ENCODE assay signal across 15 cellular contexts in genomic region chr2:74031203-74031602, GRCh38. TPM values are rescaled to one million over a fixed set of nuclear protein-coding genes. Genes with fewer than 3 reads are reported as not detected.
DNase-seq lines count a peak whose midpoint lies in the region; ATAC-seq, FAIRE-seq and TF ChIP-seq lines count a peak whose summit lies in the region.
"Had no signal": no experiment of that assay in that cellular context is flagged by ENCODE, and none has a peak within 500 bp of the region (broad histone marks: within the 10 kb centered on the region; RNA-seq: fewer than 3 reads in every experiment).

No MANE protein-coding gene starts in this region.

- no peak for FAIRE-seq in urothelium cell line (lab: Jason Lieb, UNC)
- FAIRE-seq: pancreas had no signal

- H3K4ac ChIP-seq in H9 (ENCODE audit: low read depth, low read length): no peak overlapping the region

- H3K9ac ChIP-seq in H9 (ENCODE audit: extremely low read depth, insufficient read length, low read length): no peak overlapping the region

- no peak overlapping the region for H3K18ac ChIP-seq in H9 (ENCODE audit: insufficient read length, low read depth, low read length)

- H2AK5ac ChIP-seq in H9 (ENCODE audit: insufficient read length, low read length): no peak overlapping the region

- no peak overlapping the region for H2BK5ac ChIP-seq in H9 (ENCODE audit: insufficient read length, low read length)

- H3K23me2 ChIP-seq in H9 (ENCODE audit: insufficient read length, low read depth, low read length, poor library complexity, severe bottlenecking): no peaks in the 10 kb centered on the region

- H3K14ac ChIP-seq in H9 (ENCODE audit: insufficient read depth, low read length): no peak overlapping the region

- ATAC-seq in CD4-positive, alpha-beta T cell (ENCODE audit: poor library complexity): no peak
- no peak for ATAC-seq in T-helper 17 cell
- no peak for ATAC-seq in right cardiac atrium
- ATAC-seq: pancreas, PC-3 had no signal

- H3K4me1 ChIP-seq in H9 (ENCODE audit: insufficient read depth, low read length) (peaks cover 11% of the 10 kb centered on the region; the same call in 1 of the 2 replicates), right cardiac atrium (ENCODE audit: control insufficient read depth, insufficient read depth, low read length) (peaks cover 5% of the 10 kb centered on the region)
- H3K4me1 ChIP-seq: pancreas had no signal

- no peak overlapping the region for H2BK12ac ChIP-seq in H9 (ENCODE audit: insufficient read length, low read depth, low read length)

- peaks cover 3% of the 10 kb centered on the region for H4K20me1 ChIP-seq in H9 (ENCODE audit: control insufficient read depth, insufficient read depth, insufficient read length)

- no peaks in the 10 kb centered on the region for H3K9me3 Mint-ChIP-seq in CD4-positive, alpha-beta T cell
- H3K9me3 Mint-ChIP-seq in H9 (peaks cover 8 to 11% of the 10 kb centered on the region in 2 experiments), immature natural killer cell (no peaks in the 10 kb centered on the region)

- no peak overlapping the region for H2BK20ac ChIP-seq in H9 (ENCODE audit: low read depth, low read length, poor library complexity, severe bottlenecking)

- peak overlapping the region; percentile 15 for H3K27ac ChIP-seq in CD4-positive, alpha-beta T cell (ENCODE audit: low read depth, low read length)
- H3K27ac ChIP-seq in H9 (ENCODE audit: insufficient read length, low read depth, low read length) (no peak overlapping the region), right cardiac atrium (ENCODE audit: low read length) (no peak overlapping the region)
- H3K27ac ChIP-seq: pancreas had no signal

- WGBS in H9 (ENCODE audit: extremely low coverage, insufficient read length, low lambda C conversion rate): no CpG with 5 or more reads among the region's 8 CpGs
- WGBS in right cardiac atrium: 70% methylated on average over 8 of the region's 8 CpGs

- POLR2A ChIA-PET in CD4-positive, alpha-beta T cell (lab: Charles Lee): interaction anchor here (1.4 to 3.4 kb wide), 4 partner anchors 10 to 61 kb away, joined by 3 to 16 read pairs (median 10); no protein-coding TSS in a partner anchor

- peak overlapping the region; percentile 77 for H3K4me3 Mint-ChIP-seq in CD4-positive, alpha-beta T cell
- H3K4me3 Mint-ChIP-seq in H9: peak overlapping the region in 1 of 2 experiments; percentile 40; a peak in 2 of 5 replicates
- peak overlapping the region; percentile 89 for H3K4me3 Mint-ChIP-seq in T-helper 17 cell
- H3K4me3 Mint-ChIP-seq in immature natural killer cell: peak overlapping the region; percentile 47 to 95 (median 88)

- H4K8ac ChIP-seq in H9 (replicated peaks; ENCODE audit: insufficient read length, low read depth, low read length): no peak overlapping the region

- H3K79me1 ChIP-seq in H9 (ENCODE audit: insufficient read depth, low read depth, low read length, poor library complexity, severe bottlenecking): no peaks in the 10 kb centered on the region

- H3K9me3 ChIP-seq in CD4-positive, alpha-beta T cell (ENCODE audit: control insufficient read depth, low read length): no peaks in the 10 kb centered on the region
- no peaks in the 10 kb centered on the region for H3K9me3 ChIP-seq in H9 (ENCODE audit: control insufficient read depth, low read depth, low read length)
- H3K9me3 ChIP-seq in T-helper 17 cell (ENCODE audit: control insufficient read depth, low read length, poor library complexity, severe bottlenecking): no peaks in the 10 kb centered on the region
- H3K9me3 ChIP-seq in right cardiac atrium (ENCODE audit: control insufficient read depth, low read length): no peaks in the 10 kb centered on the region
- H3K9me3 ChIP-seq: esophagus squamous epithelium, HAP-1, pancreas had no signal

- H3K79me2 ChIP-seq in H9 (ENCODE audit: insufficient read depth, low read length): peaks cover 2% of the 10 kb centered on the region; the same call in 1 of the 2 replicates

- H4K91ac ChIP-seq in H9 (ENCODE audit: insufficient read length, low read depth, low read length): no peak overlapping the region

- DNase-seq in CD4-positive, alpha-beta T cell: no peak
- DNase-seq in H9 (no peak), T-helper 17 cell (no peak), immature natural killer cell (no peak), right cardiac atrium (no peak), urothelium cell line (ENCODE audit: low spot score) (no peak), NCI-H82 (lab: John Stamatoyannopoulos, UW) (no peak)
- DNase-seq in stimulated activated CD4-positive, alpha-beta T cell treated with anti-CD3 and anti-CD28 coated beads, Interleukin-1b, Interleukin-23, amount 100 ng/mL, for 48 hours: no peak
- DNase-seq: COR-L47, esophagus squamous epithelium, NCI-H2029 treated with DMSO at 0.1 percent for 48 hours, pancreas, PC-3 had no signal

- no peak for TF ChIP-seq CTCF in CD4-positive, alpha-beta T cell (IDR thresholded peaks at IDR 0.05)
- no peak for TF ChIP-seq CTCF in H9 (conservative IDR thresholded peaks at IDR 0.05)

- no peak overlapping the region for H2AFZ ChIP-seq in H9 (ENCODE audit: low read length)

- H2BK15ac ChIP-seq in H9 (ENCODE audit: low read depth, low read length): no peak overlapping the region

- H4K5ac ChIP-seq in H9 (ENCODE audit: insufficient read length, low read depth, low read length): no peak overlapping the region

- intact Hi-C loops in CD4-positive, alpha-beta T cell (cut with DNase I, micrococcal nuclease): loop anchor here in 1 of 2 experiments (5.0 kb wide), 1 partner anchor 44 kb away; no protein-coding TSS in a partner anchor
- intact Hi-C loops in right cardiac atrium (cut with DNase I): no loop called here

- no peaks in the 10 kb centered on the region for H3K27me3 Mint-ChIP-seq in CD4-positive, alpha-beta T cell
- H3K27me3 Mint-ChIP-seq in H9 (ENCODE audit: low read depth) (no peaks in the 10 kb centered on the region), T-helper 17 cell (no peaks in the 10 kb centered on the region), immature natural killer cell (ENCODE audit: low read depth in 3 of 3) (peaks cover 12 to 38% (median 14%) of the 10 kb centered on the region in 3 donors)

- no peak overlapping the region for H3T11ph ChIP-seq in H9 (ENCODE audit: low read length)

- H3K23ac ChIP-seq in H9 (ENCODE audit: insufficient read length, low read depth, low read length): no peak overlapping the region

- peaks cover 81% of the 10 kb centered on the region for H3K4me1 Mint-ChIP-seq in CD4-positive, alpha-beta T cell (ENCODE audit: low read depth)
- H3K4me1 Mint-ChIP-seq in H9: peaks cover 46 to 52% of the 10 kb centered on the region in 2 experiments
- H3K4me1 Mint-ChIP-seq in T-helper 17 cell: peaks cover 46% of the 10 kb centered on the region
- peaks cover 88 to 92% of the 10 kb centered on the region in 2 donors for H3K4me1 Mint-ChIP-seq in immature natural killer cell

- H2BK120ac ChIP-seq in H9 (ENCODE audit: low read depth, low read length, poor library complexity, severe bottlenecking): no peak overlapping the region

- CTCF ChIA-PET in CD4-positive, alpha-beta T cell (lab: Charles Lee): no interaction called here

- no peak overlapping the region for H3K4me3 ChIP-seq in right cardiac atrium (ENCODE audit: low read length)
- H3K4me3 ChIP-seq: esophagus squamous epithelium, HAP-1, lung, pancreas had no signal

- H3K27ac Mint-ChIP-seq in CD4-positive, alpha-beta T cell: peak overlapping the region; percentile 79
- peak overlapping the region; percentile 20 to 66 (median 29); a peak in 4 of 7 replicates for H3K27ac Mint-ChIP-seq in H9
- peak overlapping the region; percentile 96 for H3K27ac Mint-ChIP-seq in T-helper 17 cell
- peak overlapping the region; percentile 94 to 100 (median 100) for H3K27ac Mint-ChIP-seq in immature natural killer cell

- H3K27me3 ChIP-seq in CD4-positive, alpha-beta T cell (ENCODE audit: control insufficient read depth, insufficient read depth, low read length): no peaks in the 10 kb centered on the region
- H3K27me3 ChIP-seq in H9 (ENCODE audit: insufficient read depth, low read length) (no peaks in the 10 kb centered on the region), right cardiac atrium (ENCODE audit: control insufficient read depth, insufficient read depth) (no peaks in the 10 kb centered on the region)
- H3K27me3 ChIP-seq: esophagus squamous epithelium, pancreas had no signal

- no peak overlapping the region for H3K56ac ChIP-seq in H9 (ENCODE audit: insufficient read length, low read depth, low read length)

- H3K36me3 Mint-ChIP-seq in CD4-positive, alpha-beta T cell (ENCODE audit: low read depth): peaks cover 9% of the 10 kb centered on the region
- peaks cover 4 to 18% (median 11%) of the 10 kb centered on the region in 3 experiments for H3K36me3 Mint-ChIP-seq in H9 (ENCODE audit: insufficient read depth in 1 of 3, low read depth in 3 of 3)
- no peaks in the 10 kb centered on the region for H3K36me3 Mint-ChIP-seq in T-helper 17 cell (ENCODE audit: low read depth)
- H3K36me3 Mint-ChIP-seq in immature natural killer cell: no peaks in the 10 kb centered on the region

- H3K4me2 ChIP-seq in H9 (ENCODE audit: insufficient read depth, insufficient read length, low read length): no peak overlapping the region

RNA-seq across cellular contexts. Expression of gene TET3, which starts 46.5 kb away (rescaled TPM):
- total RNA-seq in CD4-positive, alpha-beta T cell: 10 to 100 TPM; 22.2 to 24.1 TPM
- total RNA-seq in H9 (2021) (21.8 and 24.7 TPM in 2 replicates), T-helper 17 cell (10 to 100 TPM; 20.3 to 22.5 TPM), right cardiac atrium (1 to 10 TPM; 2.5 to 3.3 (median 2.9) TPM)
- polyA plus RNA-seq in immature natural killer cell (1 to 10 TPM in 1 of 3 donors, under 1 TPM in 1, not detected in 1; 0.16 to 1.2 TPM), right cardiac atrium (1.1 TPM)

Comparison
In these comparisons a context has a peak if more than half of its experiments do, and no peak if none do; other contexts are left out.
1. H3K27ac Mint-ChIP-seq: peak in every context shown above with its lines; median percentile 100 in immature natural killer cell; 96 in T-helper 17 cell; 79 in CD4-positive, alpha-beta T cell; 29 in H9.